In the genomic region with DNA sequence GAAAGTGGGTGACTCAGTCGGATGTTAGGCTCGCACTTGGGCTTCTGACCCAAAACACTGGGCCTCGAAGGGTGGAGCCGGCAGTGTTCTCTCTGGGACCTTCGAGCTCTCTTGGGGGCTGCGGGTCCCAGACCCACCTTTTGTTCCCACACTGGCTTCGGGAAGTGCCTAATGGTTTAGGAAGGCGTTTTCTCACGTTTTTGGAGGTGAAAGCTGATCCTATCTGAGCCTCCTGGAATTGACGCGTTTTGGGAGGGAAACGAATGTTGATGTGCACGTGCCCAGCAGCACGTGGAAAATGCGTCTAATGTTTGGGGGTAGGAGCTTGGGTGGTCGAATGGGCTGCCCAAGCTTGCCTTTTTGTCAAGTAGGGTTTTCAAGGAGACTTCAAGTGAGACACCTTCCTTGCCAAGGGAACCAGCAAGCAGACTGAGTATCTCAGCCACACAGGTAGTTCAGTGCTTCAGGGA, we compare ENCODE assay signal across 8 cellular contexts. TPM values are rescaled to one million over a fixed set of nuclear protein-coding genes. Genes with fewer than 3 reads are reported as not detected.
DNase-seq lines count a peak whose midpoint lies in the region; ATAC-seq and TF ChIP-seq lines count a peak whose summit lies in the region.

No MANE protein-coding gene starts in this region.

- peak overlapping the region; percentile 88 for H3K4me3 Mint-ChIP-seq in activated CD8-positive, alpha-beta T cell treated with anti-CD3 and anti-CD28 coated beads, Interleukin-2, amount 10 ng/mL, durations not matched to agents 7 days and 5 days

- peak overlapping the region; percentile 87 for H3K4me3 ChIP-seq in cardiac muscle cell

- CTCF ChIA-PET in activated CD8-positive, alpha-beta T cell treated with anti-CD3 and anti-CD28 coated beads, Interleukin-2, amount 10 ng/mL, durations not matched to agents 7 days and 5 days (lab: Charles Lee) = interaction anchor here (1.3 to 2.2 kb wide), 3 partner anchors 9 to 78 kb away, joined by 3 to 12 read pairs (median 3); partner anchors contain the start of gene MRPL12

- H3K27ac ChIP-seq in cardiac muscle cell = peak overlapping the region; percentile 40

- POLR2A ChIA-PET in activated CD8-positive, alpha-beta T cell treated with anti-CD3 and anti-CD28 coated beads, Interleukin-2, amount 10 ng/mL, durations not matched to agents 7 days and 5 days (lab: Charles Lee) = interaction anchor here (1.2 to 4.7 kb wide), 4 partner anchors 9 to 27 kb away, joined by 4 to 50 read pairs (median 11); partner anchors contain the start of genes CCDC137, MRPL12 and OXLD1

- intact Hi-C loops in left ventricle myocardium superior (cut with micrococcal nuclease) = no loop called here

- H3K4me1 Mint-ChIP-seq in activated CD8-positive, alpha-beta T cell treated with anti-CD3 and anti-CD28 coated beads, Interleukin-2, amount 10 ng/mL, durations not matched to agents 7 days and 5 days (ENCODE audit: low read depth) = peaks cover 34% of the 10 kb centered on the region

- H3K27me3 Mint-ChIP-seq in activated CD8-positive, alpha-beta T cell treated with anti-CD3 and anti-CD28 coated beads, Interleukin-2, amount 10 ng/mL, durations not matched to agents 7 days and 5 days (ENCODE audit: low read depth) = no peaks in the 10 kb centered on the region

- H3K4me1 ChIP-seq in cardiac muscle cell (ENCODE audit: low read depth) = peaks cover 12% of the 10 kb centered on the region

- no peak for TF ChIP-seq CTCF in cardiac muscle cell (IDR thresholded peaks at IDR 0.05; ENCODE audit: low read depth, low read length)

- no peaks in the 10 kb centered on the region for H3K27me3 ChIP-seq in cardiac muscle cell

- peaks cover 21% of the 10 kb centered on the region for H3K36me3 ChIP-seq in cardiac muscle cell

- H3K36me3 Mint-ChIP-seq in activated CD8-positive, alpha-beta T cell treated with anti-CD3 and anti-CD28 coated beads, Interleukin-2, amount 10 ng/mL, durations not matched to agents 7 days and 5 days (ENCODE audit: low read depth) = peaks cover 47% of the 10 kb centered on the region

- DNase-seq in cardiac muscle cell (ENCODE audit: low read depth in 1 of 2, low spot score in 1 of 2) = no peak
- no peak for DNase-seq in left ventricle myocardium superior
- peak; percentile 33 for DNase-seq in activated CD8-positive, alpha-beta T cell treated with anti-CD3 and anti-CD28 coated beads, Interleukin-2, amount 10 ng/mL, durations not matched to agents 7 days and 5 days
- peak; percentile 94 for DNase-seq in hepatic stellate cell (ENCODE audit: low spot score)
- peak; percentile 47 for DNase-seq in stimulated activated naive CD8-positive, alpha-beta T cell treated with anti-CD3 and anti-CD28 coated beads, Interleukin-15, Interleukin-2, amounts not matched to agents 100 U/mL and 50 U/mL, for 24 hours
- DNase-seq in NK-92 treated with Interleukin-12 subunit alpha and Interleukin-12 subunit beta, amount 100 ng/mL, for 24 hours (lab: John Stamatoyannopoulos, UW) = no peak
- DNase-seq in NCI-H2227 treated with DMSO at 0.1 percent for 48 hours (lab: John Stamatoyannopoulos, UW) = no peak

- H3K9me3 ChIP-seq in cardiac muscle cell (ENCODE audit: low read depth) = no peaks in the 10 kb centered on the region

- no peaks in the 10 kb centered on the region for H3K9me3 Mint-ChIP-seq in activated CD8-positive, alpha-beta T cell treated with anti-CD3 and anti-CD28 coated beads, Interleukin-2, amount 10 ng/mL, durations not matched to agents 7 days and 5 days (ENCODE audit: insufficient read depth)

- ATAC-seq in left ventricle myocardium superior (no peak), HG02870 (IDR thresholded peaks at IDR 0.05; ENCODE audit: unreplicated experiment) (no peak)
- ATAC-seq in activated CD8-positive, alpha-beta T cell treated with anti-CD3 and anti-CD28 coated beads, Interleukin-2, amount 10 ng/mL, durations not matched to agents 7 days and 5 days = no peak
- ATAC-seq in stimulated activated naive CD8-positive, alpha-beta T cell treated with anti-CD3 and anti-CD28 coated beads, Interleukin-15, Interleukin-2, amounts not matched to agents 100 U/mL and 50 U/mL, for 24 hours = no peak

- H3K27ac Mint-ChIP-seq in activated CD8-positive, alpha-beta T cell treated with anti-CD3 and anti-CD28 coated beads, Interleukin-2, amount 10 ng/mL, durations not matched to agents 7 days and 5 days = peak overlapping the region; percentile 77

RNA-seq across cellular contexts. Expression of gene HGS, which starts 0.7 kb away (rescaled TPM):
- 86.1 and 107 TPM in 2 replicates for total RNA-seq in cardiac muscle cell
- polyA plus RNA-seq in cardiac muscle cell = 108 and 109 TPM in 2 replicates
- 42.1 TPM for total RNA-seq in left ventricle myocardium superior
- total RNA-seq in activated CD8-positive, alpha-beta T cell treated with anti-CD3 and anti-CD28 coated beads, Interleukin-2, amount 10 ng/mL, durations not matched to agents 7 days and 5 days = 100 to 1,000 TPM; 107 to 128 TPM

RNA-seq across cellular contexts. Expression of gene ARL16, which starts 0.9 kb away (rescaled TPM):
- total RNA-seq in cardiac muscle cell (44.3 and 58.3 TPM in 2 replicates), left ventricle myocardium superior (12.0 TPM)
- polyA plus RNA-seq in cardiac muscle cell = 92.0 and 109 TPM in 2 replicates
- total RNA-seq in activated CD8-positive, alpha-beta T cell treated with anti-CD3 and anti-CD28 coated beads, Interleukin-2, amount 10 ng/mL, durations not matched to agents 7 days and 5 days = 10 to 100 TPM; 21.3 to 28.4 TPM

RNA-seq across cellular contexts. Expression of gene CCDC137, which starts 17.9 kb away (rescaled TPM):
- 16.9 and 20.1 TPM in 2 replicates for total RNA-seq in cardiac muscle cell
- polyA plus RNA-seq in cardiac muscle cell = 23.2 and 23.4 TPM in 2 replicates
- total RNA-seq in left ventricle myocardium superior = 6.2 TPM
- 10 to 100 TPM; 42.3 to 43.7 TPM for total RNA-seq in activated CD8-positive, alpha-beta T cell treated with anti-CD3 and anti-CD28 coated beads, Interleukin-2, amount 10 ng/mL, durations not matched to agents 7 days and 5 days

RNA-seq across cellular contexts. Expression of gene OXLD1, which starts 18.1 kb away (rescaled TPM):
- total RNA-seq in cardiac muscle cell = 100 and 130 TPM in 2 replicates
- 85.5 and 104 TPM in 2 replicates for polyA plus RNA-seq in cardiac muscle cell
- 12.4 TPM for total RNA-seq in left ventricle myocardium superior
- 10 to 100 TPM; 48.5 to 52.3 TPM for total RNA-seq in activated CD8-positive, alpha-beta T cell treated with anti-CD3 and anti-CD28 coated beads, Interleukin-2, amount 10 ng/mL, durations not matched to agents 7 days and 5 days

RNA-seq across cellular contexts. Expression of gene MRPL12, which starts 18.7 kb away (rescaled TPM):
- total RNA-seq in cardiac muscle cell (45.0 and 47.5 TPM in 2 replicates), left ventricle myocardium superior (184 TPM)
- polyA plus RNA-seq in cardiac muscle cell = 187 and 222 TPM in 2 replicates
- total RNA-seq in activated CD8-positive, alpha-beta T cell treated with anti-CD3 and anti-CD28 coated beads, Interleukin-2, amount 10 ng/mL, durations not matched to agents 7 days and 5 days = 100 to 1,000 TPM; 102 to 104 TPM

Comparison
In these comparisons a context has a peak if more than half of its experiments do, and no peak if none do; other contexts are left out.
1. DNase-seq: peak in activated CD8-positive, alpha-beta T cell treated with anti-CD3 and anti-CD28 coated beads, Interleukin-2, amount 10 ng/mL, durations not matched to agents 7 days and 5 days (single experiment), hepatic stellate cell (single experiment) and stimulated activated naive CD8-positive, alpha-beta T cell treated with anti-CD3 and anti-CD28 coated beads, Interleukin-15, Interleukin-2, amounts not matched to agents 100 U/mL and 50 U/mL, for 24 hours (single experiment); none in cardiac muscle cell (0 of 2), left ventricle myocardium superior (single experiment), NK-92 treated with Interleukin-12 subunit alpha and Interleukin-12 subunit beta, amount 100 ng/mL, for 24 hours (single experiment) and NCI-H2227 treated with DMSO at 0.1 percent for 48 hours (single experiment).